In the genomic region with DNA sequence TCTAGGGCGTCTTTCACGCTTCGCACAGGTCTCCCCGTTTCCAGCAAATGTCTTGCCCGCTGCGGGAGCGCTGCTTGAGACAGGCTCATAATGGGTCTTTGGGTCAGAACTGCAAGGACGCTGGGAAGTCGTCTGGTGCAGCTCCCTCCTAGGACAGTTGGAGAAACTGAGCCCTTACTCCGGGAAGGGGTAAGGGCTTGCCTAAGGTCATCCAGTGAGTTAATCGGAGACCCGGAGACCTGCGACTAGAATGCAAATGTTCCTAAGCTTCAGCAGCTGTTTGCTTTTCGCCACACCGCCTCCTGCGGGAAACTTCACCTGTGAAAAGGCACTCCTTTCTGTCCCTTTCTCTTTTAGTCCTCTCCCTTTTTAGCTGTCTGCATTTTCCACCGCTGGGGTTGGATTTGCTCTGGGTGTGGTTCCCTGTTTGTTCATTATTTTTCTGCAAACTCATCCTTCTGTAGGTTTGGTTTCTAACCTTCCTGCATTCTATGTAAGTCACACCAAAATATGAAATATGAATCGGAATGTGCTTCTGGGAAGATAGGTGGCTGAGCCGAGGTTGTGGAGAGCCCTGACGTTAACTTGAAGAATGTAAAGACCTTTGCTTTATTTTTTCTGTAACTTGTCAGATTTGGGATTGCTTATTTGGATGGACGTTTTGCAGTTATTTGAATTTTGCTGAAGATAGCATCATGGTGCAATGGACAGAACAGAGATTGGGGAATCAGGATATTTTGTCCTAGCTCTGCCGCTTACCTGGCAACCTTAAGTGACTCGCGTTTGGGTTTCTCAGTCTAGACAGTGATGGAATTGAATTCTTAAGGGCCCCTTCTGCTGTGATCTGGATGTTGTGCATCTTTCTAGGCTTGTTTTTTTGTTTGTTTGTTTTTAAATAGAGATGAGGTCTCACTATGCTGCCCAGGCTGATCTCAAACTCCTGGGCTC, we compare ENCODE assay signal across 8 cellular contexts. TPM values are rescaled to one million over a fixed set of nuclear protein-coding genes. Genes with fewer than 3 reads are reported as not detected.
DNase-seq lines count a peak whose midpoint lies in the region; ATAC-seq and TF ChIP-seq lines count a peak whose summit lies in the region.

No MANE protein-coding gene starts in this region.

- H3K4me1 ChIP-seq in HCT116 (ENCODE audit: control insufficient read depth in 1 of 2, insufficient read depth in 2 of 2, low read length in 2 of 2) (peaks cover 5 to 24% of the 10 kb centered on the region in 2 experiments; a peak in 3 of 4 replicates), cardiac muscle cell (ENCODE audit: low read depth) (peaks cover 4% of the 10 kb centered on the region)

- POLR2A ChIA-PET in HCT116 (lab: Charles Lee), result no interaction called here

- H3K27ac ChIP-seq in HCT116 (ENCODE audit: low read depth, low read length), result peak overlapping the region; percentile 40
- no peak overlapping the region for H3K27ac ChIP-seq in cardiac muscle cell

- H3K27me3 ChIP-seq in HCT116 (ENCODE audit: insufficient read depth, low read length) (no peaks in the 10 kb centered on the region), cardiac muscle cell (no peaks in the 10 kb centered on the region)

- TF ChIP-seq CTCF in HCT116 (IDR thresholded peaks at IDR 0.05 in 2 of 3, conservative IDR thresholded peaks at IDR 0.05 in 1 of 3; ENCODE audit: borderline replicate concordance in 1 of 3, insufficient read depth in 1 of 3, low read depth in 2 of 3, low read length in 2 of 3) (peak; percentile 8 to 39 (median 24); a peak in 3 of 6 replicates), cardiac muscle cell (IDR thresholded peaks at IDR 0.05; ENCODE audit: low read depth, low read length) (peak; percentile 13)

- BruUV-seq in HCT116 (replicated peaks; lab: Mats Ljungman, UMichigan), result no TSS peak

- H3K36me3 ChIP-seq in HCT116 (ENCODE audit: control insufficient read depth in 1 of 2, insufficient read depth in 2 of 2, low read length in 2 of 2) (no peaks in the 10 kb centered on the region), cardiac muscle cell (no peaks in the 10 kb centered on the region)

- H3K4me3 ChIP-seq in HCT116 (replicated peaks in 1 of 2; ENCODE audit: low read depth in 1 of 2, low read length in 2 of 2) (peak overlapping the region; percentile 73 to 77), cardiac muscle cell (peak overlapping the region; percentile 59)

- ATAC-seq in HCT116, result peak; percentile 48

- CTCF ChIA-PET in HCT116 (lab: Charles Lee), result interaction anchor here (0.9 to 2.9 kb wide), 17 partner anchors 8 to 323 kb away, joined by 3 to 42 read pairs (median 4); no protein-coding TSS in a partner anchor

- peak overlapping the region; percentile 100 for H3K4me2 ChIP-seq in HCT116 (ENCODE audit: low read length)

- H3K9me2 ChIP-seq in HCT116 (ENCODE audit: insufficient read depth), result no peaks in the 10 kb centered on the region

- H3K9me3 ChIP-seq in HCT116 (ENCODE audit: control insufficient read depth in 1 of 2, insufficient read depth in 1 of 2, low read depth in 1 of 2, low read length in 2 of 2), result no peaks in the 10 kb centered on the region; a peak in 1 of 4 replicates
- no peaks in the 10 kb centered on the region for H3K9me3 ChIP-seq in cardiac muscle cell (ENCODE audit: low read depth)

- TF ChIP-seq RAD21 in HCT116 (IDR thresholded peaks at IDR 0.05; ENCODE audit: low read depth), result no peak

- RAD21 ChIA-PET in HCT116 (lab: Charles Lee; ENCODE audit: low non-redundant PET in 1 of 2, low total read pairs in 2 of 2, uncharacterized antibody in 2 of 2, unreplicated experiment in 2 of 2), result interaction anchor here (1.2 to 1.7 kb wide), 2 partner anchors 204 kb away, joined by 6 read pairs; no protein-coding TSS in a partner anchor

- peak overlapping the region; percentile 56 for H2AFZ ChIP-seq in HCT116 (ENCODE audit: low read depth, low read length, poor library complexity, severe bottlenecking)

- peak overlapping the region; percentile 60 for H3K9ac ChIP-seq in HCT116 (ENCODE audit: low read length)

- peak; percentile 34 for DNase-seq in ELR (ENCODE audit: low read depth)
- DNase-seq in HCT116 (ENCODE audit: low read depth, low spot score), result no peak
- peak; percentile 31 to 71 for DNase-seq in NCI-H526 (lab: John Stamatoyannopoulos, UW)
- peak; percentile 17 for DNase-seq in activated naive CD4-positive, alpha-beta T cell treated with Interleukin-2 at 50 U/mL for 16 hours
- peak; percentile 8 to 47 for DNase-seq in cardiac muscle cell (ENCODE audit: low read depth in 1 of 2, low spot score in 1 of 2)
- DNase-seq in posterior cingulate gyrus, result peak in 8 of 10 donors; percentile 18 to 86 (median 36)
- no peak for DNase-seq in NCI-H1048 (lab: John Stamatoyannopoulos, UW)
- DNase-seq in hepatic stellate cell (ENCODE audit: low spot score), result no peak

- no peaks in the 10 kb centered on the region for H4K20me1 ChIP-seq in HCT116 (ENCODE audit: insufficient read depth)

- TF ChIP-seq POLR2A in HCT116 (IDR thresholded peaks at IDR 0.05; ENCODE audit: borderline replicate concordance, extremely low read depth, insufficient read depth, insufficient read length), result no peak

- 0 out of 2 replicates have a peak, but pooled peaks cover 4% of the 10 kb centered on the region for H3K79me2 ChIP-seq in HCT116 (ENCODE audit: insufficient read depth, low read length)

- intact Hi-C loops in HCT116 (cut with micrococcal nuclease) (no loop called here), posterior cingulate gyrus (cut with DNase I) (loop anchor here (5.0 kb wide), 1 partner anchor 196 kb away; a partner anchor contains a TSS)

TF ChIP-seq in HCT116, 20 proteins besides CTCF, POLR2A, EP300 and RAD21:
- TF ChIP-seq EZH2 (IDR thresholded peaks at IDR 0.05) (no peak), TCF7L2 (IDR thresholded peaks at IDR 0.05; ENCODE audit: borderline replicate concordance, extremely low read depth, insufficient read depth, insufficient read length) (no peak), JUND (IDR thresholded peaks at IDR 0.05) (no peak), YY1 (IDR thresholded peaks at IDR 0.05; ENCODE audit: extremely low read depth, insufficient replicate concordance, low read depth, low read length) (no peak), FOSL1 (IDR thresholded peaks at IDR 0.05; ENCODE audit: low read depth) (no peak), SIN3A (IDR thresholded peaks at IDR 0.05; ENCODE audit: low read depth) (no peak), ELF1 (IDR thresholded peaks at IDR 0.05; ENCODE audit: borderline replicate concordance, low read depth) (no peak), POLR2AphosphoS5 (IDR thresholded peaks at IDR 0.05; ENCODE audit: low read depth, low read length) (no peak), CBX3 (IDR thresholded peaks at IDR 0.05; ENCODE audit: low read depth) (no peak), EZH2phosphoT487 (IDR thresholded peaks at IDR 0.05; ENCODE audit: borderline replicate concordance) (no peak), CEBPB (IDR thresholded peaks at IDR 0.05; ENCODE audit: low read depth) (no peak), SRF (IDR thresholded peaks at IDR 0.05; ENCODE audit: low read depth) (no peak), EGR1 (IDR thresholded peaks at IDR 0.05; ENCODE audit: low read depth) (no peak), ZFX (IDR thresholded peaks at IDR 0.05) (no peak)
- TF ChIP-seq, protein P1, sequence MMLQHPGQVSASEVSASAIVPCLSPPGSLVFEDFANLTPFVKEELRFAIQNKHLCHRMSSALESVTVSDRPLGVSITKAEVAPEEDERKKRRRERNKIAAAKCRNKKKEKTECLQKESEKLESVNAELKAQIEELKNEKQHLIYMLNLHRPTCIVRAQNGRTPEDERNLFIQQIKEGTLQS (IDR thresholded peaks at IDR 0.05), result no peak
- TF ChIP-seq, protein P2, sequence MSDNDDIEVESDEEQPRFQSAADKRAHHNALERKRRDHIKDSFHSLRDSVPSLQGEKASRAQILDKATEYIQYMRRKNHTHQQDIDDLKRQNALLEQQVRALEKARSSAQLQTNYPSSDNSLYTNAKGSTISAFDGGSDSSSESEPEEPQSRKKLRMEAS (IDR thresholded peaks at IDR 0.05), result no peak
TF ChIP-seq in HCT116: peak in this region for 0.

RNA-seq across cellular contexts. Expression of a gene that starts 0.9 kb away (rescaled TPM):
- total RNA-seq in HCT116 (2021; ENCODE audit: unreplicated experiment), result 7.4 TPM
- 2.5 and 2.8 TPM in 2 replicates for polyA plus RNA-seq in HCT116 (2012)
- total RNA-seq in cardiac muscle cell, result 6.1 and 8.8 TPM in 2 replicates
- 2.2 and 3.4 TPM in 2 replicates for polyA plus RNA-seq in cardiac muscle cell

Comparison
In these comparisons a context has a peak if more than half of its experiments do, and no peak if none do; other contexts are left out.
1. DNase-seq: peak in ELR (single experiment), NCI-H526 (2 of 2), activated naive CD4-positive, alpha-beta T cell treated with Interleukin-2 at 50 U/mL for 16 hours (single experiment), cardiac muscle cell (2 of 2) and posterior cingulate gyrus (8 of 10); none in HCT116 (single experiment), NCI-H1048 (single experiment) and hepatic stellate cell (single experiment).